8 cellular contexts compared by ENCODE assay signal in the genomic region with DNA sequence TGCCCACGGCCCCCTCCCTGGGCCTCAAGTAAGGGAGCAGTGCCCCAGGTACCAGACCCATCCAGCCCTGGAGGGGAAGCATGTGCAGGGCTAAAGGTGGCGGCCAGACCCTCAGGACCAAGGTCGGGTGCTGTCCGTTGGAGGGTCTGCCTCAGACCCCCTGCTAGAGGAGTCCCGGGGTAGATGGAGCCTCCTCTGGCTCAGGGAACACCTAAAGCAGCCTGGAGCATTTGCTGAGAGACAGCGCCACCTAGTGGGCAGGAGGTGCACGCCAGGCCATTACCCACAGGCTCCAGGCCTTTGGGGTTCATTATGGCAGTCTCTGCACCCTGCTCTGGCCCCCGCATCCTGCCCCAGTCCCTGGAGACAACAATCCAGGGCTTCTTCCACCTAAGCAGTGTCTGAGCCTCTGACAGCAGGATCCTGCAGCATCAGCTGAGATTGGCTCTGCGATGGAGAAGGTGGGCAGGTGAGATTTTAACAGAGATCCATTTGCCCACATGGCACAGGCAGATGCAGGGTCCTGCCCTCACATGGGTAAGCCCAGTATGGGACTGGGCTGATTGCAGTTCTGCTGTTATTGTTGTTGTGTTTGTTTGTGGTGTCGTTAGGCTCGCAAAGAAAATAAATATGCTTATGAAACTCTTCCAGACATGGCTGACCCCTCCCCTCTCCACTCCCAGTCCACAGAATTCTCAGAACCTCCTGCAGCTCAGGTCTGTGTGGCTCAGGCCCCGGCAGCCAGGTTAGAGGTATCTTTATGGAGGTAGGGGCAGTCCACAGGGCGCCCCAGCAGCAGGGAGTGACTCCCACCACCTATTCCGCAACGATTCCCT. TPM values are rescaled to one million over a fixed set of nuclear protein-coding genes. Genes with fewer than 3 reads are reported as not detected.
DNase-seq lines count a peak whose midpoint lies in the region; FAIRE-seq and TF ChIP-seq lines count a peak whose summit lies in the region.

No MANE protein-coding gene starts in this region.

- H3K9me3 ChIP-seq in neutrophil, result no peaks in the 10 kb centered on the region
- no peaks in the 10 kb centered on the region for H3K9me3 ChIP-seq in suprapubic skin

- no peaks in the 10 kb centered on the region for H3K9me3 Mint-ChIP-seq in activated T-helper 1 cell treated with anti-CD3 and anti-CD28 coated beads, Interleukin-12 subunit alpha, Interleukin-12 subunit beta, Interleukin-2, Interleukin-4 antibody, amounts not matched to agents 30 ng/mL and 10 ng/mL and 1 ng/mL, durations not matched to agents 14 hours and 24 hours and 36 hours

- TF ChIP-seq EP300 in suprapubic skin (IDR thresholded peaks at IDR 0.05), result no peak

- DNase-seq in NCI-H187 (lab: John Stamatoyannopoulos, UW), result peak; percentile 47 to 69
- DNase-seq in NCI-H187 treated with DMSO at 0.1 percent for 48 hours (lab: John Stamatoyannopoulos, UW), result no peak
- peak; percentile 88 for DNase-seq in HuH-7.5 (ENCODE audit: low spot score)
- DNase-seq in RCC 7860 (ENCODE audit: low spot score), result peak; percentile 50
- DNase-seq in activated T-helper 1 cell treated with anti-CD3 and anti-CD28 coated beads, Interleukin-12 subunit alpha, Interleukin-12 subunit beta, Interleukin-2, Interleukin-4 antibody, amounts not matched to agents 30 ng/mL and 10 ng/mL and 1 ng/mL, durations not matched to agents 14 hours and 24 hours and 36 hours (ENCODE audit: low spot score), result peak; percentile 79
- DNase-seq in fibroblast of the aortic adventitia (ENCODE audit: low read depth), result peak; percentile 73
- peak; percentile 88 to 89 for DNase-seq in suprapubic skin (ENCODE audit: low spot score in 2 of 2)

- no peaks in the 10 kb centered on the region for H3K4me1 Mint-ChIP-seq in activated T-helper 1 cell treated with anti-CD3 and anti-CD28 coated beads, Interleukin-12 subunit alpha, Interleukin-12 subunit beta, Interleukin-2, Interleukin-4 antibody, amounts not matched to agents 30 ng/mL and 10 ng/mL and 1 ng/mL, durations not matched to agents 14 hours and 24 hours and 36 hours (ENCODE audit: low read depth)

- TF ChIP-seq CTCF in fibroblast of the aortic adventitia (IDR thresholded peaks at IDR 0.05; ENCODE audit: insufficient read depth, low read length) (peak; percentile 96), neutrophil (IDR thresholded peaks at IDR 0.05) (peak; percentile 94), suprapubic skin (IDR thresholded peaks at IDR 0.05) (peak; percentile 94 to 95)

- no peak for FAIRE-seq in RCC 7860 (lab: Jason Lieb, UNC)

- H3K36me3 Mint-ChIP-seq in activated T-helper 1 cell treated with anti-CD3 and anti-CD28 coated beads, Interleukin-12 subunit alpha, Interleukin-12 subunit beta, Interleukin-2, Interleukin-4 antibody, amounts not matched to agents 30 ng/mL and 10 ng/mL and 1 ng/mL, durations not matched to agents 14 hours and 24 hours and 36 hours (ENCODE audit: low read depth), result no peaks in the 10 kb centered on the region

- H3K27ac Mint-ChIP-seq in activated T-helper 1 cell treated with anti-CD3 and anti-CD28 coated beads, Interleukin-12 subunit alpha, Interleukin-12 subunit beta, Interleukin-2, Interleukin-4 antibody, amounts not matched to agents 30 ng/mL and 10 ng/mL and 1 ng/mL, durations not matched to agents 14 hours and 24 hours and 36 hours, result no peak overlapping the region

- H3K4me3 ChIP-seq in fibroblast of the aortic adventitia (ENCODE audit: low read depth, low read length) (no peak overlapping the region), neutrophil (ENCODE audit: low read depth in 1 of 2, low read length in 1 of 2) (no peak overlapping the region), suprapubic skin (no peak overlapping the region)

- H3K4me3 Mint-ChIP-seq in activated T-helper 1 cell treated with anti-CD3 and anti-CD28 coated beads, Interleukin-12 subunit alpha, Interleukin-12 subunit beta, Interleukin-2, Interleukin-4 antibody, amounts not matched to agents 30 ng/mL and 10 ng/mL and 1 ng/mL, durations not matched to agents 14 hours and 24 hours and 36 hours, result no peak overlapping the region

- 70% methylated on average over 8 of the region's 15 CpGs for WGBS in suprapubic skin

- H3K36me3 ChIP-seq in neutrophil, result peaks cover 71% of the 10 kb centered on the region
- H3K36me3 ChIP-seq in suprapubic skin, result peaks cover 70% of the 10 kb centered on the region

- no peaks in the 10 kb centered on the region for H3K4me1 ChIP-seq in neutrophil (ENCODE audit: control insufficient read depth in 1 of 2, insufficient read depth in 1 of 2, low read depth in 1 of 2, low read length in 1 of 2)
- peaks cover 66% of the 10 kb centered on the region for H3K4me1 ChIP-seq in suprapubic skin

- intact Hi-C loops in activated T-helper 1 cell treated with anti-CD3 and anti-CD28 coated beads, Interleukin-12 subunit alpha, Interleukin-12 subunit beta, Interleukin-2, Interleukin-4 antibody, amounts not matched to agents 30 ng/mL and 10 ng/mL and 1 ng/mL, durations not matched to agents 14 hours and 24 hours and 36 hours (cut with micrococcal nuclease), result loop anchor here (1.0 to 2.0 kb wide), 5 partner anchors 45 to 372 kb away; a partner anchor contains a TSS

- no peak overlapping the region for H3K27ac ChIP-seq in neutrophil
- no peak overlapping the region for H3K27ac ChIP-seq in suprapubic skin

- no peaks in the 10 kb centered on the region for H3K27me3 Mint-ChIP-seq in activated T-helper 1 cell treated with anti-CD3 and anti-CD28 coated beads, Interleukin-12 subunit alpha, Interleukin-12 subunit beta, Interleukin-2, Interleukin-4 antibody, amounts not matched to agents 30 ng/mL and 10 ng/mL and 1 ng/mL, durations not matched to agents 14 hours and 24 hours and 36 hours (ENCODE audit: insufficient read depth)

- no peak for TF ChIP-seq POLR2A in suprapubic skin (IDR thresholded peaks at IDR 0.05)

- no peaks in the 10 kb centered on the region for H3K27me3 ChIP-seq in neutrophil
- no peaks in the 10 kb centered on the region for H3K27me3 ChIP-seq in suprapubic skin

RNA-seq across cellular contexts. Expression of a gene that starts 42.4 kb away (rescaled TPM):
- 5.6 and 5.9 TPM in 2 replicates for total RNA-seq in activated T-helper 1 cell treated with anti-CD3 and anti-CD28 coated beads, Interleukin-12 subunit alpha, Interleukin-12 subunit beta, Interleukin-2, Interleukin-4 antibody, amounts not matched to agents 30 ng/mL and 10 ng/mL and 1 ng/mL, durations not matched to agents 14 hours and 24 hours and 36 hours
- total RNA-seq in fibroblast of the aortic adventitia (ENCODE audit: low replicate concordance), result 11.9 and 12.3 TPM in 2 replicates
- total RNA-seq in suprapubic skin, result 100 to 1,000 TPM; 197 to 538 (median 406) TPM

RNA-seq across cellular contexts. Expression of a gene that starts 43.9 kb away (rescaled TPM):
- 48.0 and 48.6 TPM in 2 replicates for total RNA-seq in activated T-helper 1 cell treated with anti-CD3 and anti-CD28 coated beads, Interleukin-12 subunit alpha, Interleukin-12 subunit beta, Interleukin-2, Interleukin-4 antibody, amounts not matched to agents 30 ng/mL and 10 ng/mL and 1 ng/mL, durations not matched to agents 14 hours and 24 hours and 36 hours
- 53.0 and 61.5 TPM in 2 replicates for total RNA-seq in fibroblast of the aortic adventitia (ENCODE audit: low replicate concordance)
- 100 to 1,000 TPM; 118 to 202 (median 165) TPM for total RNA-seq in suprapubic skin

Comparison
In these comparisons a context has a peak if more than half of its experiments do, and no peak if none do; other contexts are left out.
1. RNA of a gene that starts 42.4 kb away (total RNA-seq): 197 to 538 TPM in suprapubic skin; 11.9 to 12.3 TPM in fibroblast of the aortic adventitia and 5.6 to 5.9 TPM in activated T-helper 1 cell treated with anti-CD3 and anti-CD28 coated beads, Interleukin-12 subunit alpha, Interleukin-12 subunit beta, Interleukin-2, Interleukin-4 antibody, amounts not matched to agents 30 ng/mL and 10 ng/mL and 1 ng/mL, durations not matched to agents 14 hours and 24 hours and 36 hours; every median in the first group is over 10 times any median in the second.
2. Peak in every context shown above with its lines, with median percentiles within 50 percentile points of each other: CTCF ChIP-seq.